ENCODE assay signal across 13 cellular contexts in genomic region chr10:43640603-43641002, GRCh38.
"Had no signal": no experiment of that assay in that cellular context is flagged by ENCODE, and none has a peak within 500 bp of the region (broad histone marks: within the 10 kb centered on the region; RNA-seq: fewer than 3 reads in every experiment).

No MANE protein-coding gene starts in this region.

- H3K4me3 ChIP-seq: dorsolateral prefrontal cortex, lung, prostate gland, right atrium auricular region, skin epidermis, spleen, thoracic aorta, tibial nerve, upper lobe of left lung had no signal

- H3K27me3 ChIP-seq: dorsolateral prefrontal cortex, right atrium auricular region, spleen, tibial nerve, upper lobe of left lung had no signal

- H3K4me1 ChIP-seq: prostate gland, right atrium auricular region, spleen, tibial nerve, upper lobe of left lung had no signal

- H3K9me3 ChIP-seq: prostate gland had no signal

- DNase-seq: dorsolateral prefrontal cortex; effector CD4-positive, alpha-beta T cell; kidney; natural killer cell; spleen; stimulated activated naive B cell treated with anti-CD40 and anti-IgM and Interleukin-4, amounts not matched to agents 10 μg/mL and 1 μg/mL and 100 μg/mL, for 72 hours; upper lobe of left lung had no signal

- H3K27ac ChIP-seq: dorsolateral prefrontal cortex, prostate gland, right atrium auricular region, skin epidermis, spleen, thoracic aorta, tibial nerve, upper lobe of left lung had no signal
